ENCODE assay signal across 1 cellular context in genomic region chr19:4492337-4493103, GRCh38.
TF ChIP-seq lines count a peak whose summit lies in the region.

No MANE protein-coding gene starts in this region.

TF ChIP-seq in IMR-90, 13 proteins besides CTCF, POLR2A, EP300 and RAD21:
- TF ChIP-seq MXI1 (IDR thresholded peaks at IDR 0.05; ENCODE audit: borderline replicate concordance, low read depth, low read length): no peak
- TF ChIP-seq MAFK (IDR thresholded peaks at IDR 0.05; ENCODE audit: low read depth, low read length): no peak
- no peak for TF ChIP-seq NFE2L2 (IDR thresholded peaks at IDR 0.05; ENCODE audit: low read depth, low read length)
- TF ChIP-seq BHLHE40 (IDR thresholded peaks at IDR 0.05; ENCODE audit: low read depth, low read length): no peak
- TF ChIP-seq SMC3 (IDR thresholded peaks at IDR 0.05; ENCODE audit: low read depth, low read length): no peak
- TF ChIP-seq ELK1 (IDR thresholded peaks at IDR 0.05; ENCODE audit: borderline replicate concordance, low read depth, low read length): no peak
- no peak for TF ChIP-seq MAZ (IDR thresholded peaks at IDR 0.05; ENCODE audit: borderline replicate concordance, low read depth, low read length)
- TF ChIP-seq, protein P1, sequence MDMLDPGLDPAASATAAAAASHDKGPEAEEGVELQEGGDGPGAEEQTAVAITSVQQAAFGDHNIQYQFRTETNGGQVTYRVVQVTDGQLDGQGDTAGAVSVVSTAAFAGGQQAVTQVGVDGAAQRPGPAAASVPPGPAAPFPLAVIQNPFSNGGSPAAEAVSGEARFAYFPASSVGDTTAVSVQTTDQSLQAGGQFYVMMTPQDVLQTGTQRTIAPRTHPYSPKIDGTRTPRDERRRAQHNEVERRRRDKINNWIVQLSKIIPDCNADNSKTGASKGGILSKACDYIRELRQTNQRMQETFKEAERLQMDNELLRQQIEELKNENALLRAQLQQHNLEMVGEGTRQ (IDR thresholded peaks at IDR 0.05; ENCODE audit: low read depth, low read length): no peak
- TF ChIP-seq CHD1 (IDR thresholded peaks at IDR 0.05; ENCODE audit: low read depth, low read length): no peak
- TF ChIP-seq RCOR1 (IDR thresholded peaks at IDR 0.05; ENCODE audit: insufficient replicate concordance, low read length): no peak
- TF ChIP-seq FOS (IDR thresholded peaks at IDR 0.05; ENCODE audit: low read depth, low read length): no peak
